In genomic region chr16:56983211-56983751, GRCh38 we compare ENCODE assay signal across 12 cellular contexts. TPM values are rescaled to one million over a fixed set of nuclear protein-coding genes. Genes with fewer than 3 reads are reported as not detected.
DNase-seq lines count a peak whose midpoint lies in the region; ATAC-seq and TF ChIP-seq lines count a peak whose summit lies in the region.
"Had no signal": no experiment of that assay in that cellular context is flagged by ENCODE, and none has a peak within 500 bp of the region (broad histone marks: within the 10 kb centered on the region; RNA-seq: fewer than 3 reads in every experiment).

No MANE protein-coding gene starts in this region.

- intact Hi-C loops in cardiac septum (cut with DNase I): no loop called here
- intact Hi-C loops in heart right ventricle (cut with DNase I): no loop called here
- intact Hi-C loops in Right ventricle myocardium inferior (cut with DNase I): no loop called here
- intact Hi-C loops in ascending aorta (cut with DNase I): no loop called here

- TF ChIP-seq RAD21 in SK-N-SH (IDR thresholded peaks at IDR 0.05; ENCODE audit: low read length): no peak

- H3K36me3 ChIP-seq in heart right ventricle (peaks cover 0 to 9% (median 0%) of the 10 kb centered on the region in 9 donors), SK-N-SH (replicated peaks in 1 of 2; ENCODE audit: control insufficient read depth in 1 of 2, insufficient read depth in 2 of 2, low read length in 1 of 2) (no peaks in the 10 kb centered on the region), ascending aorta (no peaks in the 10 kb centered on the region)

- peak overlapping the region; percentile 21 for H3K27ac Mint-ChIP-seq in T-helper 17 cell

- no peak overlapping the region for H2AFZ ChIP-seq in SK-N-SH (ENCODE audit: low read depth)

- H3K9me3 ChIP-seq in heart right ventricle: no peaks in the 10 kb centered on the region
- no peaks in the 10 kb centered on the region for H3K9me3 ChIP-seq in T-helper 17 cell (ENCODE audit: control insufficient read depth, low read length, poor library complexity, severe bottlenecking)
- no peaks in the 10 kb centered on the region for H3K9me3 ChIP-seq in SK-N-SH
- no peaks in the 10 kb centered on the region for H3K9me3 ChIP-seq in ascending aorta
- H3K9me3 ChIP-seq: testis had no signal

- no peak overlapping the region for H3K4me2 ChIP-seq in SK-N-SH

- no peaks in the 10 kb centered on the region for H3K27me3 ChIP-seq in heart right ventricle
- H3K27me3 ChIP-seq in SK-N-SH (ENCODE audit: insufficient read depth): no peaks in the 10 kb centered on the region
- no peaks in the 10 kb centered on the region for H3K27me3 ChIP-seq in ascending aorta
- H3K27me3 ChIP-seq: testis had no signal

- no peaks in the 10 kb centered on the region for H3F3A ChIP-seq in SK-N-SH (replicated peaks; ENCODE audit: insufficient read depth)

- DNase-seq in cardiac septum (ENCODE audit: low spot score) (peak; percentile 64), heart right ventricle (no peak), T-helper 17 cell (no peak), left lobe of liver (ENCODE audit: low spot score) (no peak), SK-N-SH (no peak), Right ventricle myocardium inferior (ENCODE audit: missing footprints) (no peak), ascending aorta (ENCODE audit: low spot score in 2 of 2) (no peak)
- DNase-seq: EL, mammary epithelial cell, testis had no signal

- no peak overlapping the region for H3K9ac ChIP-seq in SK-N-SH

- no peak overlapping the region for H3K27ac ChIP-seq in heart right ventricle
- no peak overlapping the region for H3K27ac ChIP-seq in SK-N-SH (ENCODE audit: low read depth in 2 of 2, low read length in 1 of 2)
- no peak overlapping the region for H3K27ac ChIP-seq in ascending aorta
- H3K27ac ChIP-seq: testis had no signal

- no peaks in the 10 kb centered on the region for H3K9me2 ChIP-seq in SK-N-SH

- no peaks in the 10 kb centered on the region for H4K20me1 ChIP-seq in SK-N-SH (ENCODE audit: insufficient read depth)

- TF ChIP-seq CTCF in heart right ventricle (IDR thresholded peaks at IDR 0.05) (no peak), SK-N-SH (IDR thresholded peaks at IDR 0.05) (no peak), ascending aorta (IDR thresholded peaks at IDR 0.05) (no peak)

- no peak overlapping the region for H3K4me3 Mint-ChIP-seq in T-helper 17 cell

- H3K4me1 Mint-ChIP-seq in T-helper 17 cell: peaks cover 55% of the 10 kb centered on the region

- 68 to 71% methylated on average over 9 of the region's 9 CpGs for WGBS in heart right ventricle, 2 donors
- 69% methylated on average over 5 of the region's 9 CpGs for WGBS in SK-N-SH (ENCODE audit: low lambda C conversion rate)

- H3K79me2 ChIP-seq in SK-N-SH (ENCODE audit: insufficient read depth): no peaks in the 10 kb centered on the region

- POLR2A ChIA-PET in SK-N-SH (lab: Yijun Ruan, JAX): no interaction called here

- TF ChIP-seq EP300 in SK-N-SH (IDR thresholded peaks at IDR 0.05; ENCODE audit: borderline replicate concordance in 1 of 2, low read depth in 1 of 2, low read length in 1 of 2): no peak

- H3K27me3 Mint-ChIP-seq in T-helper 17 cell: no peaks in the 10 kb centered on the region

- ATAC-seq in heart right ventricle (no peak), T-helper 17 cell (no peak), left lobe of liver (peak; percentile 47), Right ventricle myocardium inferior (no peak)
- no peak for ATAC-seq in activated CD4-positive, CD25-positive, alpha-beta regulatory T cell treated with anti-CD3 and anti-CD28 coated beads, Interleukin-2, amount 50 U/mL, for 24 hours

- CTCF ChIA-PET in SK-N-SH (lab: Yijun Ruan, JAX): interaction anchor here (3.6 kb wide), 1 partner anchor 18 kb away, joined by 17 read pairs; no protein-coding TSS in a partner anchor

- H3K4me1 ChIP-seq in heart right ventricle: peaks cover 9 to 69% (median 38%) of the 10 kb centered on the region in 9 donors
- peaks cover 0 to 2% of the 10 kb centered on the region in 2 experiments; a peak in 1 of 4 replicates for H3K4me1 ChIP-seq in SK-N-SH (ENCODE audit: control insufficient read depth in 1 of 2, insufficient read depth in 2 of 2, low read depth in 1 of 2, low read length in 1 of 2)
- peaks cover 0 to 14% of the 10 kb centered on the region in 2 donors for H3K4me1 ChIP-seq in ascending aorta

- H3K36me3 Mint-ChIP-seq in T-helper 17 cell (ENCODE audit: low read depth): peaks cover 6% of the 10 kb centered on the region

- H3K4me3 ChIP-seq in heart right ventricle (no peak overlapping the region), SK-N-SH (ENCODE audit: low read depth in 2 of 2, low read length in 1 of 2) (no peak overlapping the region), ascending aorta (no peak overlapping the region)
- H3K4me3 ChIP-seq: testis had no signal

TF ChIP-seq in SK-N-SH, 30 proteins besides CTCF, POLR2A, EP300 and RAD21:
- no peak for TF ChIP-seq REST (IDR thresholded peaks at IDR 0.05; ENCODE audit: low read depth, low read length)
- TF ChIP-seq TEAD4 (IDR thresholded peaks at IDR 0.05; ENCODE audit: borderline replicate concordance, insufficient read depth): no peak
- TF ChIP-seq NFIC (IDR thresholded peaks at IDR 0.05; ENCODE audit: borderline replicate concordance): no peak
- no peak for TF ChIP-seq FOXJ3 (CRISPR knock-in tag; IDR thresholded peaks at IDR 0.05)
- no peak for TF ChIP-seq RXRA (IDR thresholded peaks at IDR 0.05; ENCODE audit: borderline replicate concordance, low read depth)

RNA-seq across cellular contexts. Expression of gene NLRC5, which starts 6.1 kb away (rescaled TPM):
- total RNA-seq in cardiac septum (12.7 TPM), heart right ventricle (10 to 100 TPM in 8 of 10 donors, 1 to 10 TPM in 2; 7.5 to 49.6 (median 13.5) TPM), T-helper 17 cell (100 to 1,000 TPM; 381 to 578 TPM), left lobe of liver (6.4 TPM), Right ventricle myocardium inferior (8.6 TPM), ascending aorta (46.7 TPM)
- polyA plus RNA-seq in heart right ventricle (10 to 100 TPM in 1 of 2 donors, 1 to 10 TPM in 1; 6.2 to 26.0 TPM), SK-N-SH (2012; rRNA removed) (6.5 and 7.8 TPM in 2 replicates)
- polyA plus RNA-seq in SK-N-SH (2012; cell fraction: cytosol; rRNA removed): 2.3 and 2.9 TPM in 2 replicates
- polyA plus RNA-seq in SK-N-SH (2012; cell fraction: nucleus; rRNA removed): 32.3 and 33.4 TPM in 2 replicates

RNA-seq across cellular contexts. Expression of gene CETP, which starts 21.5 kb away (rescaled TPM):
- total RNA-seq in cardiac septum: not detected
- total RNA-seq in heart right ventricle: 1 to 10 TPM in 1 of 10 donors, under 1 TPM in 6, not detected in 3; 0.17 to 2.1 (median 0.31) TPM
- polyA plus RNA-seq in heart right ventricle: under 1 TPM; 0.15 to 0.32 TPM
- total RNA-seq in T-helper 17 cell: 1 to 10 TPM in 1 of 2 donors, not detected in 1; 2.3 TPM
- 3.8 TPM for total RNA-seq in left lobe of liver
- not detected in 2 replicates for polyA plus RNA-seq in SK-N-SH (2012; rRNA removed)
- polyA plus RNA-seq in SK-N-SH (2012; cell fraction: cytosol; rRNA removed): 0.03 TPM in 1 of 2 replicates, not detected in the other
- polyA plus RNA-seq in SK-N-SH (2012; cell fraction: nucleus; rRNA removed): 0.05 TPM in 1 of 2 replicates, not detected in the other
- 0.32 TPM for total RNA-seq in Right ventricle myocardium inferior
- total RNA-seq in ascending aorta: not detected
- total RNA-seq: mammary epithelial cell, osteocyte had no signal
- polyA plus RNA-seq: mammary epithelial cell had no signal

RNA-seq across cellular contexts. Expression of gene HERPUD1, which starts 51.3 kb away (rescaled TPM):
- total RNA-seq in cardiac septum: 87.4 TPM
- total RNA-seq in heart right ventricle: 100 to 1,000 TPM; 107 to 175 (median 128) TPM
- polyA plus RNA-seq in heart right ventricle: 100 to 1,000 TPM in 1 of 2 donors, 10 to 100 TPM in 1; 29.6 to 151 TPM
- total RNA-seq in T-helper 17 cell: 100 to 1,000 TPM; 225 to 255 TPM
- total RNA-seq in left lobe of liver: 122 TPM
- 46.3 and 71.1 TPM in 2 replicates for polyA plus RNA-seq in SK-N-SH (2012; rRNA removed)
- 49.4 and 54.4 TPM in 2 replicates for polyA plus RNA-seq in SK-N-SH (2012; cell fraction: cytosol; rRNA removed)
- polyA plus RNA-seq in SK-N-SH (2012; cell fraction: nucleus; rRNA removed): 37.9 and 75.2 TPM in 2 replicates
- 114 TPM for total RNA-seq in Right ventricle myocardium inferior
- 108 TPM for total RNA-seq in ascending aorta
